ENCODE assay signal across 22 cellular contexts in the genomic region with DNA sequence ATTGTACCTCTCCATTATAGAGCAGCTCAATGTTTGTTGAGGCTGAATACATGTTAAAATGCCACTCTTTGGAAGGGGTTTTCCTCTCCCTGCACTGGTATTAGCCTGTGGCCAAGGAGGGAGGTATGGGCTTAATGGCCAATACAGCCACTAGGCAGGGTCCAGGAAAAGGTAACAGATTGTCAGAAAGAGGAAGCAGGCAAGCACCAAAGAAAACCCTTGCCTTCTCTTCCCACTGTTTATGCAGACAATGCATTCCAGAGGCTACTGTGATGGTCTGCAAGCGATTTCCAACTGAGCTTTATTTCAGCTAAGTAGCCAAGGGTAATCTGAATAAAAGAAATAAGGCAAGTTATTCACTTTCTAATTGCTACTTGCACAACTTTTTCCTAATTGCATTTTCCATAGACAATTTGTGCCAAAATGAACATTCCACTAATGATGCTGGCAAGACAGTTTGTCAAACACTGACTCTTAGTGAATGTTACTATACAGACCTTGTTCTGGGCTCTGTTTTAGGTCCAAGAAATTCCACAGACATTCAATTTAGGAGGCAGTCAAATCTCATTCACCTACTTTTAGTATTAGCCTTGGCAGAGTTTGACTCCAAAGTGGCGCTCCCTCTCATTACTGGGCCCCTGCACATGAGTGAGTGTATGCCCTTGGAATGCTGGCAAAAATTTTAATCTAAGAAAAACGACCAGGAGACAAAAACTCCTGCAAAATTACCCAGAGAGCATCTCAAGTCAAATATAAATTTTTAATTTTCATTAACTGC.
"Had no signal": no experiment of that assay in that cellular context is flagged by ENCODE, and none has a peak within 500 bp of the region (broad histone marks: within the 10 kb centered on the region; RNA-seq: fewer than 3 reads in every experiment).

No MANE protein-coding gene starts in this region.

- DNase-seq: activated CD4-positive, alpha-beta memory T cell treated with anti-CD3 and anti-CD28 coated beads, Interleukin-2, amount 10 ng/mL, durations not matched to agents 7 days and 5 days; activated CD4-positive, alpha-beta T cell treated with anti-CD3 and anti-CD28 coated beads for 48 hours; activated CD4-positive, CD25-positive, alpha-beta regulatory T cell; activated CD8-positive, alpha-beta memory T cell treated with anti-CD3 and anti-CD28 coated beads, Interleukin-2, amount 10 ng/mL, durations not matched to agents 7 days and 5 days; activated naive CD4-positive, alpha-beta T cell treated with Interleukin-2 at 50 U/mL for 16 hours; activated naive CD8-positive, alpha-beta T cell treated with anti-CD3 and anti-CD28 coated beads, Interleukin-2, amount 10 ng/mL, durations not matched to agents 7 days and 5 days; activated T-cell treated with anti-CD3 and anti-CD28 coated beads, Interleukin-2, amount 50 U/mL, for 1 hour; brain microvascular endothelial cell; erythroblast; heart left ventricle; lower lobe of right lung; nucleus accumbens; posterior cingulate gyrus; stimulated activated CD4-positive, alpha-beta T cell treated with anti-CD3 and anti-CD28 coated beads, Interleukin-2, amount 100 ng/mL, for 48 hours; stomach; T-cell; T-helper 9 cell; trophoblast cell had no signal

- H3K27ac ChIP-seq: brain microvascular endothelial cell, coronary artery, heart left ventricle, lower lobe of right lung, stomach had no signal

- H3K4me1 Mint-ChIP-seq: activated CD4-positive, alpha-beta memory T cell treated with anti-CD3 and anti-CD28 coated beads, Interleukin-2, amount 10 ng/mL, durations not matched to agents 7 days and 5 days; activated CD8-positive, alpha-beta memory T cell treated with anti-CD3 and anti-CD28 coated beads, Interleukin-2, amount 10 ng/mL, durations not matched to agents 7 days and 5 days; activated naive CD8-positive, alpha-beta T cell treated with anti-CD3 and anti-CD28 coated beads, Interleukin-2, amount 10 ng/mL, durations not matched to agents 7 days and 5 days; activated T-helper 17 cell treated with anti-CD3 and anti-CD28 coated beads, Interleukin-2, amount 50 U/mL, for 72 hours; central memory CD8-positive, alpha-beta T cell; T-cell had no signal

- H3K27me3 ChIP-seq: brain microvascular endothelial cell, heart left ventricle, stomach had no signal

- H3K36me3 ChIP-seq: brain microvascular endothelial cell, heart left ventricle, lower lobe of right lung, stomach had no signal

- ATAC-seq: activated CD8-positive, alpha-beta memory T cell treated with anti-CD3 and anti-CD28 coated beads, Interleukin-2, amount 10 ng/mL, durations not matched to agents 7 days and 5 days; activated T-helper 17 cell treated with anti-CD3 and anti-CD28 coated beads, Interleukin-2, amount 50 U/mL, for 72 hours; heart left ventricle; natural killer cell treated with Interleukin-12 subunit alpha and Interleukin-12 subunit beta and Interleukin-15 and Interleukin-18, amount 100 ng/mL, for 72 hours; T-cell had no signal

- H3K9me3 Mint-ChIP-seq: activated naive CD8-positive, alpha-beta T cell treated with anti-CD3 and anti-CD28 coated beads, Interleukin-2, amount 10 ng/mL, durations not matched to agents 7 days and 5 days had no signal

- H3K4me1 ChIP-seq: lower lobe of right lung had no signal

- H3K9me3 ChIP-seq: heart left ventricle, lower lobe of right lung, stomach had no signal

- H3K27me3 Mint-ChIP-seq: activated CD4-positive, alpha-beta memory T cell treated with anti-CD3 and anti-CD28 coated beads, Interleukin-2, amount 10 ng/mL, durations not matched to agents 7 days and 5 days; activated CD8-positive, alpha-beta memory T cell treated with anti-CD3 and anti-CD28 coated beads, Interleukin-2, amount 10 ng/mL, durations not matched to agents 7 days and 5 days; natural killer cell treated with Interleukin-12 subunit alpha and Interleukin-12 subunit beta and Interleukin-15 and Interleukin-18, amount 100 ng/mL, for 72 hours had no signal

- H3K4me3 ChIP-seq: coronary artery, heart left ventricle, lower lobe of right lung, stomach had no signal

- H3K36me3 Mint-ChIP-seq: activated CD8-positive, alpha-beta memory T cell treated with anti-CD3 and anti-CD28 coated beads, Interleukin-2, amount 10 ng/mL, durations not matched to agents 7 days and 5 days; activated naive CD8-positive, alpha-beta T cell treated with anti-CD3 and anti-CD28 coated beads, Interleukin-2, amount 10 ng/mL, durations not matched to agents 7 days and 5 days; natural killer cell treated with Interleukin-12 subunit alpha and Interleukin-12 subunit beta and Interleukin-15 and Interleukin-18, amount 100 ng/mL, for 72 hours; T-cell had no signal

- H3K27ac Mint-ChIP-seq: activated CD4-positive, alpha-beta memory T cell treated with anti-CD3 and anti-CD28 coated beads, Interleukin-2, amount 10 ng/mL, durations not matched to agents 7 days and 5 days; activated CD8-positive, alpha-beta memory T cell treated with anti-CD3 and anti-CD28 coated beads, Interleukin-2, amount 10 ng/mL, durations not matched to agents 7 days and 5 days; activated naive CD8-positive, alpha-beta T cell treated with anti-CD3 and anti-CD28 coated beads, Interleukin-2, amount 10 ng/mL, durations not matched to agents 7 days and 5 days; activated T-helper 17 cell treated with anti-CD3 and anti-CD28 coated beads, Interleukin-2, amount 50 U/mL, for 72 hours; natural killer cell treated with Interleukin-12 subunit alpha and Interleukin-12 subunit beta and Interleukin-15 and Interleukin-18, amount 100 ng/mL, for 72 hours; T-cell had no signal

- H3K4me3 Mint-ChIP-seq: activated CD4-positive, alpha-beta memory T cell treated with anti-CD3 and anti-CD28 coated beads, Interleukin-2, amount 10 ng/mL, durations not matched to agents 7 days and 5 days; activated CD8-positive, alpha-beta memory T cell treated with anti-CD3 and anti-CD28 coated beads, Interleukin-2, amount 10 ng/mL, durations not matched to agents 7 days and 5 days; activated naive CD8-positive, alpha-beta T cell treated with anti-CD3 and anti-CD28 coated beads, Interleukin-2, amount 10 ng/mL, durations not matched to agents 7 days and 5 days; activated T-helper 17 cell treated with anti-CD3 and anti-CD28 coated beads, Interleukin-2, amount 50 U/mL, for 72 hours; central memory CD8-positive, alpha-beta T cell; natural killer cell treated with Interleukin-12 subunit alpha and Interleukin-12 subunit beta and Interleukin-15 and Interleukin-18, amount 100 ng/mL, for 72 hours; T-cell had no signal
